In genomic region chr6:21771626-21772320, GRCh38 we compare ENCODE assay signal across 2 cellular contexts.
TF ChIP-seq lines count a peak whose summit lies in the region.

No MANE protein-coding gene starts in this region.

TF ChIP-seq in SK-N-SH, 30 proteins besides CTCF, POLR2A, EP300 and RAD21:
- no peak for TF ChIP-seq FOSL2 (IDR thresholded peaks at IDR 0.05; ENCODE audit: borderline replicate concordance, low read depth)
- TF ChIP-seq EZH2phosphoT487 (IDR thresholded peaks at IDR 0.05; ENCODE audit: borderline replicate concordance, low read depth), result no peak
- 0 out of 2 replicates have a peak, but pooled peaks have one; percentile 13 for TF ChIP-seq PBX3 (IDR thresholded peaks at IDR 0.05)
- no peak for TF ChIP-seq TEAD4 (IDR thresholded peaks at IDR 0.05; ENCODE audit: borderline replicate concordance, insufficient read depth)
- no peak for TF ChIP-seq JUND (IDR thresholded peaks at IDR 0.05)
- no peak for TF ChIP-seq SIN3A (IDR thresholded peaks at IDR 0.05; ENCODE audit: borderline replicate concordance, low read depth, low read length)

TF ChIP-seq in neural cell, 6 proteins besides CTCF, POLR2A, EP300 and RAD21:
- TF ChIP-seq TAF1 (IDR thresholded peaks at IDR 0.05; ENCODE audit: low read depth) (no peak), REST (IDR thresholded peaks at IDR 0.05; ENCODE audit: borderline replicate concordance) (no peak), SMC3 (conservative IDR thresholded peaks at IDR 0.05; ENCODE audit: poor library complexity) (no peak), EZH2 (IDR thresholded peaks at IDR 0.05; ENCODE audit: borderline replicate concordance, insufficient read depth, low read length, poor library complexity, severe bottlenecking) (no peak), MXI1 (conservative IDR thresholded peaks at IDR 0.05; ENCODE audit: poor library complexity, severe bottlenecking) (no peak), POLR2AphosphoS5 (IDR thresholded peaks at IDR 0.05) (no peak)
